ENCODE assay signal across 18 cellular contexts in genomic region chr20:53226788-53227187, GRCh38.
DNase-seq lines count a peak whose midpoint lies in the region; ATAC-seq and TF ChIP-seq lines count a peak whose summit lies in the region.
"Had no signal": no experiment of that assay in that cellular context is flagged by ENCODE, and none has a peak within 500 bp of the region (broad histone marks: within the 10 kb centered on the region; RNA-seq: fewer than 3 reads in every experiment).

No MANE protein-coding gene starts in this region.

- H2AFZ ChIP-seq in OCI-LY7 (ENCODE audit: low read length): peak overlapping the region; percentile 90; the same call in 1 of the 2 replicates

- intact Hi-C loops in OCI-LY7 (cut with micrococcal nuclease; ENCODE audit: unreplicated experiment) (loop anchor here (10.0 kb wide), 1 partner anchor 718 kb away; no protein-coding TSS in a partner anchor), left ventricle myocardium superior (cut with micrococcal nuclease) (no loop called here), esophagus muscularis mucosa (cut with DNase I) (no loop called here)

- H3K9me3 ChIP-seq in OCI-LY7 (ENCODE audit: low read length) (no peaks in the 10 kb centered on the region), esophagus muscularis mucosa (no peaks in the 10 kb centered on the region)
- H3K9me3 ChIP-seq: thyroid gland had no signal

- H3K27ac ChIP-seq in OCI-LY7 (ENCODE audit: low read depth, low read length, poor library complexity, severe bottlenecking) (peak overlapping the region; percentile 80), esophagus muscularis mucosa (replicated peaks in 1 of 4) (no peak overlapping the region)
- H3K27ac ChIP-seq: BLaER1 treated with 17β-estradiol and CSF1 and Interleukin-3, amounts not matched to agents 10 nM and 100 nM; cardiac muscle cell; foreskin keratinocyte; thyroid gland had no signal

- H3K4me3 ChIP-seq in GM12864 (ENCODE audit: low read depth, low read length): no peak overlapping the region
- peak overlapping the region; percentile 52 for H3K4me3 ChIP-seq in OCI-LY7 (ENCODE audit: low read depth, low read length, poor library complexity, severe bottlenecking)
- no peak overlapping the region for H3K4me3 ChIP-seq in esophagus muscularis mucosa
- H3K4me3 ChIP-seq: BLaER1 treated with 17β-estradiol and CSF1 and Interleukin-3, amounts not matched to agents 10 nM and 100 nM; cardiac muscle cell; thyroid gland had no signal

- no peak for TF ChIP-seq POLR2A in esophagus muscularis mucosa (IDR thresholded peaks at IDR 0.05; ENCODE audit: low read depth)

- H3K27me3 ChIP-seq in esophagus muscularis mucosa: peaks cover 0 to 6% (median 0%) of the 10 kb centered on the region in 4 donors
- H3K27me3 ChIP-seq: BLaER1 treated with 17β-estradiol and CSF1 and Interleukin-3, amounts not matched to agents 10 nM and 100 nM; cardiac muscle cell; foreskin keratinocyte; thyroid gland had no signal

- TF ChIP-seq EP300 in esophagus muscularis mucosa (IDR thresholded peaks at IDR 0.05): no peak

- POLR2A ChIA-PET in OCI-LY7 (lab: Charles Lee): interaction anchor here (0.6 to 1.0 kb wide), 3 partner anchors 30 to 488 kb away, joined by 3 to 4 read pairs (median 3); no protein-coding TSS in a partner anchor

- BruUV-seq in OCI-LY7 (replicated peaks; lab: Mats Ljungman, UMichigan): no TSS peak

- H3K4me2 ChIP-seq in OCI-LY7 (ENCODE audit: low read length): peak overlapping the region; percentile 96

- H3K36me3 ChIP-seq in OCI-LY7 (ENCODE audit: insufficient read depth, low read length): no peaks in the 10 kb centered on the region
- no peaks in the 10 kb centered on the region for H3K36me3 ChIP-seq in esophagus muscularis mucosa
- H3K36me3 ChIP-seq: BLaER1 treated with 17β-estradiol and CSF1 and Interleukin-3, amounts not matched to agents 10 nM and 100 nM; cardiac muscle cell; thyroid gland had no signal

- no peaks in the 10 kb centered on the region for H3K9me2 ChIP-seq in OCI-LY7 (ENCODE audit: insufficient read depth, low read length)

- H3K4me1 ChIP-seq in OCI-LY7 (ENCODE audit: insufficient read depth, low read length, poor library complexity, severe bottlenecking) (peaks cover 26% of the 10 kb centered on the region), esophagus muscularis mucosa (no peaks in the 10 kb centered on the region)
- H3K4me1 ChIP-seq: foreskin keratinocyte, thyroid gland had no signal

- H4K20me1 ChIP-seq in OCI-LY7 (ENCODE audit: insufficient read depth, low read length): no peaks in the 10 kb centered on the region
- H4K20me1 ChIP-seq: BLaER1 treated with 17β-estradiol and CSF1 and Interleukin-3, amounts not matched to agents 10 nM and 100 nM had no signal

- TF ChIP-seq CTCF in GM12864 (IDR thresholded peaks at IDR 0.05; ENCODE audit: low read depth, low read length, missing control alignments) (no peak), OCI-LY7 (conservative IDR thresholded peaks at IDR 0.05; ENCODE audit: low read length) (0 out of 2 replicates have a peak, but pooled peaks have one; percentile 18), GM20000 (IDR thresholded peaks at IDR 0.05; ENCODE audit: extremely low read depth, missing control alignments) (no peak), esophagus muscularis mucosa (IDR thresholded peaks at IDR 0.05) (no peak)

- 77% methylated on average over 6 of the region's 6 CpGs for WGBS in esophagus muscularis mucosa

- ATAC-seq in GM19463 (IDR thresholded peaks at IDR 0.05; ENCODE audit: unreplicated experiment) (peak; percentile 73), HG03103 (IDR thresholded peaks at IDR 0.05; ENCODE audit: low read depth, unreplicated experiment) (peak; percentile 55), GM19452 (IDR thresholded peaks at IDR 0.05; ENCODE audit: unreplicated experiment) (no peak), left ventricle myocardium superior (no peak)
- ATAC-seq: foreskin keratinocyte, SK-N-SH treated with all-trans-retinoic acid at 6 μM for 48 hours had no signal

- DNase-seq in GM12864 (ENCODE audit: low read depth) (peak; percentile 24), OCI-LY7 (ENCODE audit: low spot score) (peak; percentile 79), GM20000 (ENCODE audit: low spot score) (no peak), left ventricle myocardium superior (no peak), esophagus muscularis mucosa (ENCODE audit: extremely low spot score) (no peak)
- DNase-seq: activated CD4-positive, alpha-beta T cell treated with anti-CD3 and anti-CD28 coated beads for 1 hour; activated effector memory CD4-positive, alpha-beta T cell treated with Interleukin-2 at 50 U/mL for 16 hours; amniotic stem cell; foreskin keratinocyte; hypothalamus; NCI-H69; thyroid gland had no signal

- no peaks in the 10 kb centered on the region for H3K79me2 ChIP-seq in OCI-LY7 (ENCODE audit: insufficient read depth, low read depth, low read length)

- CTCF ChIA-PET in OCI-LY7 (lab: Charles Lee; ENCODE audit: unreplicated experiment): no interaction called here

Comparison
In these comparisons a context has a peak if more than half of its experiments do, and no peak if none do; other contexts are left out.
1. DNase-seq: peak in GM12864 (single experiment) and OCI-LY7 (single experiment); none in GM20000 (single experiment), left ventricle myocardium superior (single experiment) and esophagus muscularis mucosa (single experiment).
2. ATAC-seq: peak in GM19463 (single experiment) and HG03103 (single experiment); none in GM19452 (single experiment) and left ventricle myocardium superior (single experiment).